ENCODE assay signal across 8 cellular contexts in genomic region chr7:105141068-105141467, GRCh38.
A peak's percentile ranks its signal among the peaks of the same experiment; 100 is the strongest.
DNase-seq lines count a peak whose midpoint lies in the region; ATAC-seq lines count a peak whose summit lies in the region.

No MANE protein-coding gene starts in this region.

- H3K27ac Mint-ChIP-seq in activated naive CD4-positive, alpha-beta T cell treated with anti-CD3 and anti-CD28 coated beads, Interleukin-2, amount 10 ng/mL, durations not matched to agents 7 days and 5 days: no peak overlapping the region

- CTCF ChIA-PET in activated naive CD4-positive, alpha-beta T cell treated with anti-CD3 and anti-CD28 coated beads, Interleukin-2, amount 10 ng/mL, durations not matched to agents 7 days and 5 days (lab: Charles Lee): interaction anchor here (0.7 to 1.5 kb wide), 4 partner anchors 192 to 347 kb away, joined by 3 to 4 read pairs (median 3); no protein-coding TSS in a partner anchor

- H3K4me3 Mint-ChIP-seq in activated naive CD4-positive, alpha-beta T cell treated with anti-CD3 and anti-CD28 coated beads, Interleukin-2, amount 10 ng/mL, durations not matched to agents 7 days and 5 days: no peak overlapping the region

- in situ Hi-C loops in T47D (cut with HindIII; ENCODE audit: low pct_unique_long_range_greater_than_20kb, low sequenced_read_pairs): no loop called here

- no peaks in the 10 kb centered on the region for H3K9me3 Mint-ChIP-seq in activated naive CD4-positive, alpha-beta T cell treated with anti-CD3 and anti-CD28 coated beads, Interleukin-2, amount 10 ng/mL, durations not matched to agents 7 days and 5 days

- H3K4me1 Mint-ChIP-seq in activated naive CD4-positive, alpha-beta T cell treated with anti-CD3 and anti-CD28 coated beads, Interleukin-2, amount 10 ng/mL, durations not matched to agents 7 days and 5 days: no peaks in the 10 kb centered on the region

- H3K27me3 Mint-ChIP-seq in activated naive CD4-positive, alpha-beta T cell treated with anti-CD3 and anti-CD28 coated beads, Interleukin-2, amount 10 ng/mL, durations not matched to agents 7 days and 5 days: no peaks in the 10 kb centered on the region

- ATAC-seq in HG03095 (IDR thresholded peaks at IDR 0.05; ENCODE audit: unreplicated experiment): no peak

- DNase-seq in ELR (ENCODE audit: low read depth) (peak; percentile 42), LHCN-M2 (ENCODE audit: low read depth) (peak; percentile 53), T47D (ENCODE audit: low read depth in 1 of 2, low spot score in 1 of 2) (peak; percentile 5 to 30), midbrain (lab: John Stamatoyannopoulos, UW) (peak; percentile 28), C1 segment of cervical spinal cord (lab: John Stamatoyannopoulos, UW) (no peak)
- no peak for DNase-seq in stimulated activated CD4-positive, alpha-beta T cell treated with anti-CD3 and anti-CD28 coated beads, Interleukin-4, amount 100 ng/mL, for 24 hours
- no peak for DNase-seq in activated naive CD4-positive, alpha-beta T cell treated with anti-CD3 and anti-CD28 coated beads, Interleukin-2, amount 10 ng/mL, durations not matched to agents 7 days and 5 days

- H3K36me3 Mint-ChIP-seq in activated naive CD4-positive, alpha-beta T cell treated with anti-CD3 and anti-CD28 coated beads, Interleukin-2, amount 10 ng/mL, durations not matched to agents 7 days and 5 days: peaks cover 35% of the 10 kb centered on the region

Comparison
In these comparisons a context has a peak if more than half of its experiments do, and no peak if none do; other contexts are left out.
1. DNase-seq: peak in ELR (single experiment), LHCN-M2 (single experiment), T47D (2 of 2) and midbrain (single experiment); none in stimulated activated CD4-positive, alpha-beta T cell treated with anti-CD3 and anti-CD28 coated beads, Interleukin-4, amount 100 ng/mL, for 24 hours (single experiment), activated naive CD4-positive, alpha-beta T cell treated with anti-CD3 and anti-CD28 coated beads, Interleukin-2, amount 10 ng/mL, durations not matched to agents 7 days and 5 days (single experiment) and C1 segment of cervical spinal cord (0 of 14).